11 cellular contexts compared by ENCODE assay signal in genomic region chr4:85051526-85051925, GRCh38.
"Had no signal": no experiment of that assay in that cellular context is flagged by ENCODE, and none has a peak within 500 bp of the region (broad histone marks: within the 10 kb centered on the region; RNA-seq: fewer than 3 reads in every experiment).

No MANE protein-coding gene starts in this region.

- FAIRE-seq: H1, H54 had no signal

- H3K27ac ChIP-seq: GM23248 had no signal

- H3K9me3 Mint-ChIP-seq: GM23338, HFFc6 had no signal

- H3K9ac ChIP-seq: GM23248 had no signal

- H3K4me3 Mint-ChIP-seq: GM23338, H9, HFFc6 had no signal

- H2AFZ ChIP-seq: GM23248, GM23338 had no signal

- H3K4me2 ChIP-seq: GM23338 had no signal

- H3K4me3 ChIP-seq: GM23248, GM23338, HAP-1 had no signal

- DNase-seq: GM23248, GOT3, H7, H9, HCEC 1CT, HFFc6 had no signal

- H3K4me1 ChIP-seq: HAP-1 had no signal

- H3K27ac Mint-ChIP-seq: GM23338, H9, HFFc6 had no signal

- H3K36me3 ChIP-seq: HAP-1 had no signal

- H3K4me1 Mint-ChIP-seq: GM23338, H9 had no signal

- H3K9me3 ChIP-seq: HAP-1 had no signal

- ATAC-seq: GM23338, HCT116 had no signal
